ENCODE assay signal across 15 cellular contexts in genomic region chr5:142938201-142938600, GRCh38.
"Had no signal": no experiment of that assay in that cellular context is flagged by ENCODE, and none has a peak within 500 bp of the region (broad histone marks: within the 10 kb centered on the region; RNA-seq: fewer than 3 reads in every experiment).

No MANE protein-coding gene starts in this region.

- H3K27me3 ChIP-seq: brain microvascular endothelial cell, right lobe of liver had no signal

- H3K27ac ChIP-seq: brain microvascular endothelial cell, prostate gland, right lobe of liver, thoracic aorta had no signal

- ATAC-seq: esophagus mucosa; left ventricle myocardium superior; right lobe of liver; stimulated activated naive CD8-positive, alpha-beta T cell treated with anti-CD3 and anti-CD28 coated beads, Interleukin-15, amount 100 ng/mL, for 72 hours had no signal

- H3K27ac Mint-ChIP-seq: activated naive CD8-positive, alpha-beta T cell treated with anti-CD3 and anti-CD28 coated beads, Interleukin-2, amount 10 ng/mL, durations not matched to agents 7 days and 5 days; activated T-helper 1 cell treated with anti-CD3 and anti-CD28 coated beads, Interleukin-12 subunit alpha, Interleukin-12 subunit beta, Interleukin-2, Interleukin-4 antibody, amounts not matched to agents 30 ng/mL and 10 ng/mL and 1 ng/mL, durations not matched to agents 14 hours and 24 hours and 36 hours; dendritic cell treated with granulocyte-macrophage colony-stimulating factor and Interleukin-4, amounts not matched to agents 40 ng/mL and 50 ng/mL, for 4 days; nephron progenitor cell had no signal

- H3K27me3 Mint-ChIP-seq: activated naive CD8-positive, alpha-beta T cell treated with anti-CD3 and anti-CD28 coated beads, Interleukin-2, amount 10 ng/mL, durations not matched to agents 7 days and 5 days; dendritic cell treated with granulocyte-macrophage colony-stimulating factor and Interleukin-4, amounts not matched to agents 40 ng/mL and 50 ng/mL, for 4 days; stimulated activated naive CD8-positive, alpha-beta T cell treated with anti-CD3 and anti-CD28 coated beads, Interleukin-15, amount 100 ng/mL, for 72 hours had no signal

- H3K9me3 Mint-ChIP-seq: activated naive CD8-positive, alpha-beta T cell treated with anti-CD3 and anti-CD28 coated beads, Interleukin-2, amount 10 ng/mL, durations not matched to agents 7 days and 5 days; activated T-helper 1 cell treated with anti-CD3 and anti-CD28 coated beads, Interleukin-12 subunit alpha, Interleukin-12 subunit beta, Interleukin-2, Interleukin-4 antibody, amounts not matched to agents 30 ng/mL and 10 ng/mL and 1 ng/mL, durations not matched to agents 14 hours and 24 hours and 36 hours; dendritic cell treated with granulocyte-macrophage colony-stimulating factor and Interleukin-4, amounts not matched to agents 40 ng/mL and 50 ng/mL, for 4 days; nephron progenitor cell; stimulated activated naive CD8-positive, alpha-beta T cell treated with anti-CD3 and anti-CD28 coated beads, Interleukin-15, amount 100 ng/mL, for 72 hours had no signal

- DNase-seq: activated CD4-positive, alpha-beta T cell treated with anti-CD3 and anti-CD28 coated beads, Interleukin-2, amount 50 U/mL, for 1 hour; activated naive CD8-positive, alpha-beta T cell treated with anti-CD3 and anti-CD28 coated beads, Interleukin-2, amount 10 ng/mL, durations not matched to agents 7 days and 5 days; brain microvascular endothelial cell; islet precursor cell; left ventricle myocardium superior; mesendoderm; nephron progenitor cell; occipital lobe; right lobe of liver; stimulated activated naive CD8-positive, alpha-beta T cell treated with anti-CD3 and anti-CD28 coated beads, Interleukin-15, amount 100 ng/mL, for 72 hours had no signal

- H3K4me3 Mint-ChIP-seq: activated naive CD8-positive, alpha-beta T cell treated with anti-CD3 and anti-CD28 coated beads, Interleukin-2, amount 10 ng/mL, durations not matched to agents 7 days and 5 days; activated T-helper 1 cell treated with anti-CD3 and anti-CD28 coated beads, Interleukin-12 subunit alpha, Interleukin-12 subunit beta, Interleukin-2, Interleukin-4 antibody, amounts not matched to agents 30 ng/mL and 10 ng/mL and 1 ng/mL, durations not matched to agents 14 hours and 24 hours and 36 hours; dendritic cell treated with granulocyte-macrophage colony-stimulating factor and Interleukin-4, amounts not matched to agents 40 ng/mL and 50 ng/mL, for 4 days; nephron progenitor cell; stimulated activated naive CD8-positive, alpha-beta T cell treated with anti-CD3 and anti-CD28 coated beads, Interleukin-15, amount 100 ng/mL, for 72 hours had no signal

- H3K9me3 ChIP-seq: prostate gland, right lobe of liver, thoracic aorta had no signal

- H3K36me3 ChIP-seq: brain microvascular endothelial cell, prostate gland, right lobe of liver, thoracic aorta had no signal

- H3K4me3 ChIP-seq: prostate gland, right lobe of liver, thoracic aorta had no signal

- H3K4me1 Mint-ChIP-seq: nephron progenitor cell had no signal

- H3K4me1 ChIP-seq: prostate gland had no signal
